9 cellular contexts compared by ENCODE assay signal in genomic region chr21:16195476-16195875, GRCh38.
A peak's percentile ranks its signal among the peaks of the same experiment; 100 is the strongest.
DNase-seq lines count a peak whose midpoint lies in the region; TF ChIP-seq lines count a peak whose summit lies in the region.
"Had no signal": no experiment of that assay in that cellular context is flagged by ENCODE, and none has a peak within 500 bp of the region (broad histone marks: within the 10 kb centered on the region; RNA-seq: fewer than 3 reads in every experiment).

No MANE protein-coding gene starts in this region.

- no peaks in the 10 kb centered on the region for H3K9me3 ChIP-seq in ascending aorta

- TF ChIP-seq CTCF in ascending aorta (IDR thresholded peaks at IDR 0.05), result no peak

- peak overlapping the region; percentile 73 to 76 for H3K27ac ChIP-seq in ascending aorta

- no peaks in the 10 kb centered on the region for H3K27me3 Mint-ChIP-seq in T-helper 1 cell treated with Interleukin-12 subunit alpha and Interleukin-12 subunit beta and Interleukin-4 antibody, amounts not matched to agents 30 μg/mL and 1 μg/mL, for 36 hours (ENCODE audit: low read depth)

- H3K36me3 ChIP-seq in ascending aorta, result no peaks in the 10 kb centered on the region

- H3K27ac Mint-ChIP-seq in T-helper 1 cell treated with Interleukin-12 subunit alpha and Interleukin-12 subunit beta and Interleukin-4 antibody, amounts not matched to agents 30 μg/mL and 1 μg/mL, for 36 hours, result peak overlapping the region; percentile 15

- H3K9me3 Mint-ChIP-seq in T-helper 1 cell treated with Interleukin-12 subunit alpha and Interleukin-12 subunit beta and Interleukin-4 antibody, amounts not matched to agents 30 μg/mL and 1 μg/mL, for 36 hours, result no peaks in the 10 kb centered on the region

- intact Hi-C loops in ascending aorta (cut with DNase I), result loop anchor here (10.0 kb wide), 1 partner anchor 111 kb away; no protein-coding TSS in a partner anchor

- H3K4me1 ChIP-seq in ascending aorta, result no peaks in the 10 kb centered on the region

- H3K4me1 Mint-ChIP-seq in T-helper 1 cell treated with Interleukin-12 subunit alpha and Interleukin-12 subunit beta and Interleukin-4 antibody, amounts not matched to agents 30 μg/mL and 1 μg/mL, for 36 hours (ENCODE audit: low read depth), result peaks cover 2% of the 10 kb centered on the region

- no peak overlapping the region for H3K4me3 Mint-ChIP-seq in T-helper 1 cell treated with Interleukin-12 subunit alpha and Interleukin-12 subunit beta and Interleukin-4 antibody, amounts not matched to agents 30 μg/mL and 1 μg/mL, for 36 hours

- H3K27me3 ChIP-seq in ascending aorta, result no peaks in the 10 kb centered on the region

- H3K36me3 Mint-ChIP-seq in T-helper 1 cell treated with Interleukin-12 subunit alpha and Interleukin-12 subunit beta and Interleukin-4 antibody, amounts not matched to agents 30 μg/mL and 1 μg/mL, for 36 hours (ENCODE audit: low read depth), result no peaks in the 10 kb centered on the region

- H3K4me3 ChIP-seq in ascending aorta, result peak overlapping the region; percentile 51 to 63

- DNase-seq in T-helper 1 cell, result no peak
- no peak for DNase-seq in ascending aorta (ENCODE audit: low spot score in 2 of 2)
- peak; percentile 86 for DNase-seq in iris pigment epithelial cell (ENCODE audit: low read depth)
- peak; percentile 78 for DNase-seq in superior temporal gyrus (ENCODE audit: extremely low spot score)
- no peak for DNase-seq in RKO (ENCODE audit: low spot score)
- DNase-seq in occipital lobe (lab: John Stamatoyannopoulos, UW), result no peak
- DNase-seq in anterior cingulate cortex (lab: John Stamatoyannopoulos, UW), result no peak
- DNase-seq: NCI-H226 had no signal

Comparison
In these comparisons a context has a peak if more than half of its experiments do, and no peak if none do; other contexts are left out.
1. DNase-seq: peak in iris pigment epithelial cell (single experiment) and superior temporal gyrus (single experiment); none in T-helper 1 cell (0 of 5), ascending aorta (0 of 2), RKO (single experiment), occipital lobe (single experiment) and anterior cingulate cortex (0 of 58).